Comparison of ENCODE assay signal across 11 cellular contexts in the genomic region with DNA sequence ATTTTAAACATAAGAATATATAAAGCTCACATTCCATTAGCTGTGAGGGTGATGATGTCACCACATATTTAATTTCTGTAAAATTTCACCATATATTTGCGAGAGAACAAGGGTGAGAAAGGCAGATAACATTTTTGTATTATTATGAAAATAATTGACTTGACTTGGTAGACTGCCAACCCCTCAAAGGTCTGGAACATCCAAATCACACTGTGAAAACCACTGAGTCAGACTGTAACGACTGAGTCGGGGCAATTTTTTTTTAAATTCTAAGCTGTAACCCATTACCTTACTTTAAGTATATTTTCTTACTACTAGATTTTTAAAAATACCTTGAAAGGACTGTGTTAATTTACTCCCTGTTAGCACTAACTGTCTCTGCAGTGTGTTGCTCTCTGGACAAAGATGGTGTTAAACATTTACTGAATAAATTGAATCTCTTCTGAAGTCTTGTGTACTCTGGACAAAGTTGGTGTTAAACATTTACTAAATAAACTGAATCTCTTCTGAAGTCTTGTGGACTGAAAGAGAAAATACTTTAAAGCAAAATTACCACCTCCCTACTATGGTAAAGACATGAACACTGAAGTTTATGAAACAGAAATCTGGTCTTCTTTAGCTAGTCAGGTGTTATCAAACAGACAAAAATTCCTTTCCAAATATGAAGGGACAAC. TPM values are rescaled to one million over a fixed set of nuclear protein-coding genes. Genes with fewer than 3 reads are reported as not detected.
DNase-seq lines count a peak whose midpoint lies in the region; ATAC-seq and TF ChIP-seq lines count a peak whose summit lies in the region.
"Had no signal": no experiment of that assay in that cellular context is flagged by ENCODE, and none has a peak within 500 bp of the region (broad histone marks: within the 10 kb centered on the region; RNA-seq: fewer than 3 reads in every experiment).

No MANE protein-coding gene starts in this region.

- TF ChIP-seq EP300 in gastroesophageal sphincter (IDR thresholded peaks at IDR 0.05): no peak

- peak; percentile 73 for ATAC-seq in GM18861 (IDR thresholded peaks at IDR 0.05; ENCODE audit: unreplicated experiment)
- peak; percentile 51 for ATAC-seq in HG02642 (IDR thresholded peaks at IDR 0.05; ENCODE audit: poor library complexity, unreplicated experiment)
- no peak for ATAC-seq in RWPE2 (ENCODE audit: low read depth)
- ATAC-seq in left lung: peak; percentile 33
- ATAC-seq in gastroesophageal sphincter: no peak
- no peak for ATAC-seq in HG03095 (IDR thresholded peaks at IDR 0.05; ENCODE audit: unreplicated experiment)
- ATAC-seq in HG02973 (IDR thresholded peaks at IDR 0.05; ENCODE audit: unreplicated experiment): no peak

- H3K9me3 ChIP-seq in RWPE2 (ENCODE audit: severe bottlenecking) (no peaks in the 10 kb centered on the region), left lung (no peaks in the 10 kb centered on the region), gastroesophageal sphincter (no peaks in the 10 kb centered on the region)
- H3K9me3 ChIP-seq: right atrium auricular region had no signal

- H3K4me3 ChIP-seq in RWPE2 (ENCODE audit: severe bottlenecking) (no peak overlapping the region), left lung (no peak overlapping the region), gastroesophageal sphincter (no peak overlapping the region)
- H3K4me3 ChIP-seq: right atrium auricular region had no signal

- peaks cover 60% of the 10 kb centered on the region for H3K4me1 ChIP-seq in RWPE2 (ENCODE audit: insufficient read depth, poor library complexity, severe bottlenecking)
- H3K4me1 ChIP-seq in left lung: peaks cover 23 to 63% of the 10 kb centered on the region in 2 donors
- peaks cover 5 to 47% (median 6%) of the 10 kb centered on the region in 3 donors for H3K4me1 ChIP-seq in gastroesophageal sphincter

- no peak for TF ChIP-seq CTCF in RWPE2 (IDR thresholded peaks at IDR 0.05; ENCODE audit: poor library complexity, severe bottlenecking)
- no peak for TF ChIP-seq CTCF in left lung (IDR thresholded peaks at IDR 0.05)
- TF ChIP-seq CTCF in gastroesophageal sphincter (IDR thresholded peaks at IDR 0.05): no peak

- H3K36me3 ChIP-seq in RWPE2 (ENCODE audit: low read depth) (no peaks in the 10 kb centered on the region), left lung (no peaks in the 10 kb centered on the region), gastroesophageal sphincter (no peaks in the 10 kb centered on the region)
- H3K36me3 ChIP-seq: right atrium auricular region had no signal

- peaks cover 3% of the 10 kb centered on the region for H3K27me3 ChIP-seq in RWPE2 (ENCODE audit: insufficient read depth, poor library complexity, severe bottlenecking)
- H3K27me3 ChIP-seq in left lung: no peaks in the 10 kb centered on the region
- no peaks in the 10 kb centered on the region for H3K27me3 ChIP-seq in gastroesophageal sphincter
- H3K27me3 ChIP-seq: right atrium auricular region had no signal

- no peak for DNase-seq in RWPE2 (ENCODE audit: low spot score)
- DNase-seq in left lung: no peak
- DNase-seq in AG20443 (ENCODE audit: low spot score): no peak
- DNase-seq: cerebellar nuclear complex; stimulated activated naive CD4-positive, alpha-beta T cell had no signal

- intact Hi-C loops in left lung (cut with DNase I): no loop called here

- WGBS in gastroesophageal sphincter (ENCODE audit: low coverage in 1 of 2), 2 donors: 12 to 29% methylated on average over 3 of the region's 3 CpGs

- TF ChIP-seq POLR2A in gastroesophageal sphincter (IDR thresholded peaks at IDR 0.05): no peak

- H3K27ac ChIP-seq in RWPE2 (ENCODE audit: poor library complexity, severe bottlenecking) (peak overlapping the region; percentile 58), left lung (no peak overlapping the region), gastroesophageal sphincter (no peak overlapping the region)
- H3K27ac ChIP-seq: right atrium auricular region had no signal

RNA-seq across cellular contexts. Expression of a gene that starts 14.1 kb away (rescaled TPM):
- 10 to 100 TPM; 32.4 to 38.2 TPM for total RNA-seq in left lung
- total RNA-seq in gastroesophageal sphincter: 10 to 100 TPM; 32.8 to 49.2 (median 37.3) TPM

Comparison
In these comparisons a context has a peak if more than half of its experiments do, and no peak if none do; other contexts are left out.
1. ATAC-seq: peak in GM18861 (single experiment), HG02642 (single experiment) and left lung (single experiment); none in RWPE2 (single experiment), gastroesophageal sphincter (single experiment), HG03095 (single experiment) and HG02973 (single experiment).